ENCODE assay signal across 1 cellular context in genomic region chr1:160342953-160343869, GRCh38.
TF ChIP-seq lines count a peak whose summit lies in the region.

TSS of gene COPA (minus strand) at chr1:160343250. CDS start at chr1:160343170, 80 bp downstream.
TSS of gene NCSTN (plus strand) at chr1:160343383. CDS start at chr1:160343397, 14 bp downstream.

TF ChIP-seq in GM12878, 131 proteins besides CTCF, POLR2A, EP300 and RAD21 (continued from another document and continues in another):
- TF ChIP-seq MYC (IDR thresholded peaks at IDR 0.05; ENCODE audit: insufficient read depth, insufficient read length, insufficient replicate concordance, low read length, severe bottlenecking), result no peak
- peak; percentile 93 for TF ChIP-seq POLR2AphosphoS5 (IDR thresholded peaks at IDR 0.05; ENCODE audit: low read length)
- TF ChIP-seq MEF2B (IDR thresholded peaks at IDR 0.05; ENCODE audit: partially characterized antibody, poor library complexity, severe bottlenecking), result no peak
- no peak for TF ChIP-seq BCL11A (IDR thresholded peaks at IDR 0.05; ENCODE audit: low read depth, low read length)
- TF ChIP-seq, protein P1, sequence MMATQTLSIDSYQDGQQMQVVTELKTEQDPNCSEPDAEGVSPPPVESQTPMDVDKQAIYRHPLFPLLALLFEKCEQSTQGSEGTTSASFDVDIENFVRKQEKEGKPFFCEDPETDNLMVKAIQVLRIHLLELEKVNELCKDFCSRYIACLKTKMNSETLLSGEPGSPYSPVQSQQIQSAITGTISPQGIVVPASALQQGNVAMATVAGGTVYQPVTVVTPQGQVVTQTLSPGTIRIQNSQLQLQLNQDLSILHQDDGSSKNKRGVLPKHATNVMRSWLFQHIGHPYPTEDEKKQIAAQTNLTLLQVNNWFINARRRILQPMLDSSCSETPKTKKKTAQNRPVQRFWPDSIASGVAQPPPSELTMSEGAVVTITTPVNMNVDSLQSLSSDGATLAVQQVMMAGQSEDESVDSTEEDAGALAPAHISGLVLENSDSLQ (IDR thresholded peaks at IDR 0.05), result peak; percentile 81
- TF ChIP-seq IKZF2 (IDR thresholded peaks at IDR 0.05), result peak; percentile 43 to 60; a peak in 3 of 4 replicates
- TF ChIP-seq, protein P2, sequence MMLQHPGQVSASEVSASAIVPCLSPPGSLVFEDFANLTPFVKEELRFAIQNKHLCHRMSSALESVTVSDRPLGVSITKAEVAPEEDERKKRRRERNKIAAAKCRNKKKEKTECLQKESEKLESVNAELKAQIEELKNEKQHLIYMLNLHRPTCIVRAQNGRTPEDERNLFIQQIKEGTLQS (IDR thresholded peaks at IDR 0.05; ENCODE audit: borderline replicate concordance, extremely low read depth, low read depth, low read length), result no peak
- TF ChIP-seq, protein P3, sequence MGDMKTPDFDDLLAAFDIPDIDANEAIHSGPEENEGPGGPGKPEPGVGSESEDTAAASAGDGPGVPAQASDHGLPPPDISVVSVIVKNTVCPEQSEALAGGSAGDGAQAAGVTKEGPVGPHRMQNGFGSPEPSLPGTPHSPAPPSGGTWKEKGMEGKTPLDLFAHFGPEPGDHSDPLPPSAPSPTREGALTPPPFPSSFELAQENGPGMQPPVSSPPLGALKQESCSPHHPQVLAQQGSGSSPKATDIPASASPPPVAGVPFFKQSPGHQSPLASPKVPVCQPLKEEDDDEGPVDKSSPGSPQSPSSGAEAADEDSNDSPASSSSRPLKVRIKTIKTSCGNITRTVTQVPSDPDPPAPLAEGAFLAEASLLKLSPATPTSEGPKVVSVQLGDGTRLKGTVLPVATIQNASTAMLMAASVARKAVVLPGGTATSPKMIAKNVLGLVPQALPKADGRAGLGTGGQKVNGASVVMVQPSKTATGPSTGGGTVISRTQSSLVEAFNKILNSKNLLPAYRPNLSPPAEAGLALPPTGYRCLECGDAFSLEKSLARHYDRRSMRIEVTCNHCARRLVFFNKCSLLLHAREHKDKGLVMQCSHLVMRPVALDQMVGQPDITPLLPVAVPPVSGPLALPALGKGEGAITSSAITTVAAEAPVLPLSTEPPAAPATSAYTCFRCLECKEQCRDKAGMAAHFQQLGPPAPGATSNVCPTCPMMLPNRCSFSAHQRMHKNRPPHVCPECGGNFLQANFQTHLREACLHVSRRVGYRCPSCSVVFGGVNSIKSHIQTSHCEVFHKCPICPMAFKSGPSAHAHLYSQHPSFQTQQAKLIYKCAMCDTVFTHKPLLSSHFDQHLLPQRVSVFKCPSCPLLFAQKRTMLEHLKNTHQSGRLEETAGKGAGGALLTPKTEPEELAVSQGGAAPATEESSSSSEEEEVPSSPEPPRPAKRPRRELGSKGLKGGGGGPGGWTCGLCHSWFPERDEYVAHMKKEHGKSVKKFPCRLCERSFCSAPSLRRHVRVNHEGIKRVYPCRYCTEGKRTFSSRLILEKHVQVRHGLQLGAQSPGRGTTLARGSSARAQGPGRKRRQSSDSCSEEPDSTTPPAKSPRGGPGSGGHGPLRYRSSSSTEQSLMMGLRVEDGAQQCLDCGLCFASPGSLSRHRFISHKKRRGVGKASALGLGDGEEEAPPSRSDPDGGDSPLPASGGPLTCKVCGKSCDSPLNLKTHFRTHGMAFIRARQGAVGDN (IDR thresholded peaks at IDR 0.05), result no peak; the same call in 1 of the 2 replicates
- no peak; the same call in none of the 2 replicates for TF ChIP-seq BACH1 (IDR thresholded peaks at IDR 0.05; ENCODE audit: borderline replicate concordance)
- TF ChIP-seq GABPA (IDR thresholded peaks at IDR 0.05; ENCODE audit: low read depth), result peak; percentile 95
- no peak for TF ChIP-seq ZNF274 (IDR thresholded peaks at IDR 0.05; ENCODE audit: insufficient read depth, insufficient read length)
- TF ChIP-seq CHD2 (IDR thresholded peaks at IDR 0.05; ENCODE audit: borderline replicate concordance, low read depth, low read length), result peak; percentile 44; the same call in 1 of the 2 replicates
- no peak for TF ChIP-seq ESRRA (IDR thresholded peaks at IDR 0.05; ENCODE audit: low read length)
- peak; percentile 74 for TF ChIP-seq E4F1 (IDR thresholded peaks at IDR 0.05; ENCODE audit: borderline replicate concordance, partially characterized antibody)
- no peak for TF ChIP-seq SUZ12 (IDR thresholded peaks at IDR 0.05; ENCODE audit: unreplicated experiment)
- peak; percentile 88 for TF ChIP-seq POU2F2 (IDR thresholded peaks at IDR 0.05; ENCODE audit: borderline replicate concordance, low read depth, low read length)
- TF ChIP-seq SPI1 (IDR thresholded peaks at IDR 0.05; ENCODE audit: borderline replicate concordance, insufficient read depth, low read depth, low read length), result peak; percentile 57
- peak; percentile 66 for TF ChIP-seq HCFC1 (IDR thresholded peaks at IDR 0.05; ENCODE audit: low read length)
- TF ChIP-seq SMAD1 (IDR thresholded peaks at IDR 0.05; ENCODE audit: low read depth, partially characterized antibody), result no peak
- TF ChIP-seq, protein P4, sequence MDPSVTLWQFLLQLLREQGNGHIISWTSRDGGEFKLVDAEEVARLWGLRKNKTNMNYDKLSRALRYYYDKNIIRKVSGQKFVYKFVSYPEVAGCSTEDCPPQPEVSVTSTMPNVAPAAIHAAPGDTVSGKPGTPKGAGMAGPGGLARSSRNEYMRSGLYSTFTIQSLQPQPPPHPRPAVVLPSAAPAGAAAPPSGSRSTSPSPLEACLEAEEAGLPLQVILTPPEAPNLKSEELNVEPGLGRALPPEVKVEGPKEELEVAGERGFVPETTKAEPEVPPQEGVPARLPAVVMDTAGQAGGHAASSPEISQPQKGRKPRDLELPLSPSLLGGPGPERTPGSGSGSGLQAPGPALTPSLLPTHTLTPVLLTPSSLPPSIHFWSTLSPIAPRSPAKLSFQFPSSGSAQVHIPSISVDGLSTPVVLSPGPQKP (IDR thresholded peaks at IDR 0.05; ENCODE audit: low read depth, low read length), result peak; percentile 97
- no peak for TF ChIP-seq RBBP5 (conservative IDR thresholded peaks at IDR 0.05)
- no peak for TF ChIP-seq IRF4 (IDR thresholded peaks at IDR 0.05; ENCODE audit: low read depth, low read length)
- no peak for TF ChIP-seq ZNF24 (IDR thresholded peaks at IDR 0.05)
- TF ChIP-seq SREBF1 (IDR thresholded peaks at IDR 0.05; ENCODE audit: low read length), result no peak
- TF ChIP-seq HDGF (IDR thresholded peaks at IDR 0.05), result peak; percentile 82; the same call in 1 of the 2 replicates
- no peak for TF ChIP-seq PAX8 (IDR thresholded peaks at IDR 0.05)
- peak in 1 of 2 experiments; percentile 35; a peak in 1 of 3 replicates for TF ChIP-seq EGR1 (IDR thresholded peaks at IDR 0.05; ENCODE audit: borderline replicate concordance in 1 of 2, low read depth in 2 of 2, low read length in 2 of 2)
- TF ChIP-seq CREB1 (IDR thresholded peaks at IDR 0.05; ENCODE audit: low read depth), result peak; percentile 81
- TF ChIP-seq, protein P5, sequence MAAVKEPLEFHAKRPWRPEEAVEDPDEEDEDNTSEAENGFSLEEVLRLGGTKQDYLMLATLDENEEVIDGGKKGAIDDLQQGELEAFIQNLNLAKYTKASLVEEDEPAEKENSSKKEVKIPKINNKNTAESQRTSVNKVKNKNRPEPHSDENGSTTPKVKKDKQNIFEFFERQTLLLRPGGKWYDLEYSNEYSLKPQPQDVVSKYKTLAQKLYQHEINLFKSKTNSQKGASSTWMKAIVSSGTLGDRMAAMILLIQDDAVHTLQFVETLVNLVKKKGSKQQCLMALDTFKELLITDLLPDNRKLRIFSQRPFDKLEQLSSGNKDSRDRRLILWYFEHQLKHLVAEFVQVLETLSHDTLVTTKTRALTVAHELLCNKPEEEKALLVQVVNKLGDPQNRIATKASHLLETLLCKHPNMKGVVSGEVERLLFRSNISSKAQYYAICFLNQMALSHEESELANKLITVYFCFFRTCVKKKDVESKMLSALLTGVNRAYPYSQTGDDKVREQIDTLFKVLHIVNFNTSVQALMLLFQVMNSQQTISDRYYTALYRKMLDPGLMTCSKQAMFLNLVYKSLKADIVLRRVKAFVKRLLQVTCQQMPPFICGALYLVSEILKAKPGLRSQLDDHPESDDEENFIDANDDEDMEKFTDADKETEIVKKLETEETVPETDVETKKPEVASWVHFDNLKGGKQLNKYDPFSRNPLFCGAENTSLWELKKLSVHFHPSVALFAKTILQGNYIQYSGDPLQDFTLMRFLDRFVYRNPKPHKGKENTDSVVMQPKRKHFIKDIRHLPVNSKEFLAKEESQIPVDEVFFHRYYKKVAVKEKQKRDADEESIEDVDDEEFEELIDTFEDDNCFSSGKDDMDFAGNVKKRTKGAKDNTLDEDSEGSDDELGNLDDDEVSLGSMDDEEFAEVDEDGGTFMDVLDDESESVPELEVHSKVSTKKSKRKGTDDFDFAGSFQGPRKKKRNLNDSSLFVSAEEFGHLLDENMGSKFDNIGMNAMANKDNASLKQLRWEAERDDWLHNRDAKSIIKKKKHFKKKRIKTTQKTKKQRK (IDR thresholded peaks at IDR 0.05; ENCODE audit: low read depth, low read length), result no peak
- no peak; the same call in 1 of the 2 replicates for TF ChIP-seq STAT1 (conservative IDR thresholded peaks at IDR 0.05)
- TF ChIP-seq PAX5 (IDR thresholded peaks at IDR 0.05; ENCODE audit: borderline replicate concordance, low read depth, low read length), result peak; percentile 89
- TF ChIP-seq, protein P6, sequence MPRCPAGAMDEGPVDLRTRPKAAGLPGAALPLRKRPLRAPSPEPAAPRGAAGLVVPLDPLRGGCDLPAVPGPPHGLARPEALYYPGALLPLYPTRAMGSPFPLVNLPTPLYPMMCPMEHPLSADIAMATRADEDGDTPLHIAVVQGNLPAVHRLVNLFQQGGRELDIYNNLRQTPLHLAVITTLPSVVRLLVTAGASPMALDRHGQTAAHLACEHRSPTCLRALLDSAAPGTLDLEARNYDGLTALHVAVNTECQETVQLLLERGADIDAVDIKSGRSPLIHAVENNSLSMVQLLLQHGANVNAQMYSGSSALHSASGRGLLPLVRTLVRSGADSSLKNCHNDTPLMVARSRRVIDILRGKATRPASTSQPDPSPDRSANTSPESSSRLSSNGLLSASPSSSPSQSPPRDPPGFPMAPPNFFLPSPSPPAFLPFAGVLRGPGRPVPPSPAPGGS (IDR thresholded peaks at IDR 0.05; ENCODE audit: borderline replicate concordance, insufficient read depth, low read depth, low read length, poor library complexity, severe bottlenecking), result peak; percentile 81
- no peak for TF ChIP-seq ASH2L (IDR thresholded peaks at IDR 0.05; ENCODE audit: borderline replicate concordance, low read depth)
- TF ChIP-seq, protein P7, sequence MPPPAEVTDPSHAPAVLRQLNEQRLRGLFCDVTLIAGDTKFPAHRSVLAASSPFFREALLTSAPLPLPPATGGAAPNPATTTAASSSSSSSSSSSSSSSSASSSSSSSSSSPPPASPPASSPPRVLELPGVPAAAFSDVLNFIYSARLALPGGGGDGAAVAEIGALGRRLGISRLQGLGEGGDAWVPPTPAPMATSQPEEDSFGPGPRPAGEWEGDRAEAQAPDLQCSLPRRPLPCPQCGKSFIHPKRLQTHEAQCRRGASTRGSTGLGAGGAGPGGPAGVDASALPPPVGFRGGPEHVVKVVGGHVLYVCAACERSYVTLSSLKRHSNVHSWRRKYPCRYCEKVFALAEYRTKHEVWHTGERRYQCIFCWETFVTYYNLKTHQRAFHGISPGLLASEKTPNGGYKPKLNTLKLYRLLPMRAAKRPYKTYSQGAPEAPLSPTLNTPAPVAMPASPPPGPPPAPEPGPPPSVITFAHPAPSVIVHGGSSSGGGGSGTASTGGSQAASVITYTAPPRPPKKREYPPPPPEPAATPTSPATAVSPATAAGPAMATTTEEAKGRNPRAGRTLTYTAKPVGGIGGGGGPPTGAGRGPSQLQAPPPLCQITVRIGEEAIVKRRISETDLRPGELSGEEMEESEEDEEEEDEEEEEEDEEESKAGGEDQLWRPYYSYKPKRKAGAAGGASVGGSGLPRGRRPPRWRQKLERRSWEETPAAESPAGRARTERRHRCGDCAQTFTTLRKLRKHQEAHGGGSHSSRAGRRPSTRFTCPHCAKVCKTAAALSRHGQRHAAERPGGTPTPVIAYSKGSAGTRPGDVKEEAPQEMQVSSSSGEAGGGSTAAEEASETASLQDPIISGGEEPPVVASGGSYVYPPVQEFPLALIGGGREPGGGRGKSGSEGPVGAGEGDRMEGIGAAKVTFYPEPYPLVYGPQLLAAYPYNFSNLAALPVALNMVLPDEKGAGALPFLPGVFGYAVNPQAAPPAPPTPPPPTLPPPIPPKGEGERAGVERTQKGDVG (CRISPR knock-in tag; IDR thresholded peaks at IDR 0.05), result no peak
- no peak for TF ChIP-seq ZNF622 (IDR thresholded peaks at IDR 0.05)
- no peak for TF ChIP-seq MYB (IDR thresholded peaks at IDR 0.05; ENCODE audit: borderline replicate concordance, low read depth, low read length)
- no peak for TF ChIP-seq FOS (IDR thresholded peaks at IDR 0.05; ENCODE audit: borderline replicate concordance, extremely low read depth, insufficient read length)
- peak; percentile 96 for TF ChIP-seq RELB (IDR thresholded peaks at IDR 0.05; ENCODE audit: low read depth)
- peak; percentile 54; the same call in 1 of the 2 replicates for TF ChIP-seq RUNX3 (IDR thresholded peaks at IDR 0.05; ENCODE audit: low read length)
- TF ChIP-seq FOXK2 (IDR thresholded peaks at IDR 0.05), result no peak
- TF ChIP-seq ZBED1 (IDR thresholded peaks at IDR 0.05; ENCODE audit: borderline replicate concordance), result peak; percentile 39; the same call in 1 of the 2 replicates
